8 cellular contexts compared by ENCODE assay signal in the genomic region with DNA sequence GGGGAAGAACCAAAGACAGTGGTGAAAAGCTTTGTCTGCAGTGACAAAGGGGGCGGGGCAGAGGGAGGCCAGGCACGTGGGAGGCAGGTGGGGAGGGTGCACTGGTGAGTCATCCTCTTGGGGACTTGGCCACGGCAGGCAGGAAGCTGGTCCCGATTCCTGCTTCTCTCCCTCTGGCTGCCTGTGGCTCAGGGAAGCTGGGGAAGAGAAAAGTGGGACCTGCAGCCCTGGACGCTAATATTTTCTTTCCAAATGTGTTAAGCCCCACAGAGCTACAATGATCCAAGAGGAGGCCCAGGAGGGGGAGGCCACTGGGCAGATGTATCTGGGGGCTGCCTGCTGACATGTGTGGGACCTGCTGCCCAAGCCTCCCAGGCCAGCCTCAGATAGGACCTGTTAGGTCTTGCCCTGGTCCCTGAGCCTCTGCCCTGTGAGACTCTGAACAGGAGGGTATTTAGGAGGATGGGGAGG.
DNase-seq lines count a peak whose midpoint lies in the region; ATAC-seq, FAIRE-seq and TF ChIP-seq lines count a peak whose summit lies in the region.

No MANE protein-coding gene starts in this region.

- no TSS peak for BruUV-seq in A673 (replicated peaks; lab: Mats Ljungman, UMichigan)

- POLR2A ChIA-PET in A673 (lab: Charles Lee; ENCODE audit: low non-redundant PET) = no interaction called here

- ATAC-seq in GM18868 (IDR thresholded peaks at IDR 0.05; ENCODE audit: unreplicated experiment) (peak; percentile 77), upper lobe of left lung (ENCODE audit: low FRiP score in 2 of 2) (peak in 1 of 2 donors; percentile 62), T-helper 17 cell (no peak)

- no peak for TF ChIP-seq EP300 in upper lobe of left lung (IDR thresholded peaks at IDR 0.05)

- H3K9me3 ChIP-seq in A673 (ENCODE audit: low read depth, low read length, poor library complexity, severe bottlenecking) (no peaks in the 10 kb centered on the region), adrenal gland (replicated peaks in 1 of 3) (no peaks in the 10 kb centered on the region), upper lobe of left lung (no peaks in the 10 kb centered on the region), T-helper 17 cell (ENCODE audit: control insufficient read depth, low read length, poor library complexity, severe bottlenecking) (no peaks in the 10 kb centered on the region)

- no peak overlapping the region for H3K27ac Mint-ChIP-seq in T-helper 17 cell

- no peak overlapping the region for H3K4me3 Mint-ChIP-seq in T-helper 17 cell

- H3K4me1 ChIP-seq in A673 (ENCODE audit: insufficient read depth, low read length, poor library complexity, severe bottlenecking) (no peaks in the 10 kb centered on the region), adrenal gland (replicated peaks in 1 of 2) (no peaks in the 10 kb centered on the region), upper lobe of left lung (peaks cover 5 to 31% (median 20%) of the 10 kb centered on the region in 4 donors)

- peaks cover 30% of the 10 kb centered on the region for H3K27me3 Mint-ChIP-seq in T-helper 17 cell

- WGBS in adrenal gland, 4 donors = 7 to 19% (median 11%) methylated on average over 4 to 5 of the region's 5 CpGs
- WGBS in upper lobe of left lung, 2 donors = 16 to 19% methylated on average over 5 of the region's 5 CpGs

- CTCF ChIA-PET in A673 (lab: Charles Lee) = no interaction called here

- TF ChIP-seq CTCF in A673 (conservative IDR thresholded peaks at IDR 0.05; ENCODE audit: low read depth, low read length) (no peak), adrenal gland (IDR thresholded peaks at IDR 0.05) (no peak), upper lobe of left lung (IDR thresholded peaks at IDR 0.05) (no peak)

- H3K4me3 ChIP-seq in A673 (ENCODE audit: low read depth, low read length, poor library complexity, severe bottlenecking) (no peak overlapping the region), adrenal gland (no peak overlapping the region), upper lobe of left lung (no peak overlapping the region)

- H3K27me3 ChIP-seq in A673 (replicated peaks; ENCODE audit: insufficient read depth, low read depth, low read length, poor library complexity) (no peaks in the 10 kb centered on the region), adrenal gland (no peaks in the 10 kb centered on the region), upper lobe of left lung (no peaks in the 10 kb centered on the region)

- peak; percentile 81 for FAIRE-seq in islet of Langerhans (lab: Jason Lieb, UNC)

- H3K27ac ChIP-seq in A673 (ENCODE audit: low read depth, low read length, poor library complexity, severe bottlenecking) (no peak overlapping the region), adrenal gland (no peak overlapping the region), upper lobe of left lung (peak overlapping the region in 2 of 4 donors; percentile 52 to 71)

- intact Hi-C loops in A673 (cut with micrococcal nuclease; ENCODE audit: unreplicated experiment) (no loop called here), adrenal gland (cut with DNase I) (no loop called here)

- no peaks in the 10 kb centered on the region for H3K4me1 Mint-ChIP-seq in T-helper 17 cell

- DNase-seq in A673 (ENCODE audit: low spot score) (peak; percentile 64), NCI-H2029 treated with DMSO at 0.1 percent for 48 hours (lab: John Stamatoyannopoulos, UW) (peak; percentile 41), adrenal gland (peak; percentile 79 to 92 (median 83)), upper lobe of left lung (peak; percentile 74 to 91), T-helper 17 cell (no peak), superior temporal gyrus (ENCODE audit: extremely low spot score) (no peak)

- H3K36me3 ChIP-seq in A673 (ENCODE audit: insufficient read depth, low read length, poor library complexity, severe bottlenecking) (no peaks in the 10 kb centered on the region), adrenal gland (replicated peaks in 1 of 2) (no peaks in the 10 kb centered on the region), upper lobe of left lung (no peaks in the 10 kb centered on the region)

- no peaks in the 10 kb centered on the region for H3K36me3 Mint-ChIP-seq in T-helper 17 cell (ENCODE audit: low read depth)

- TF ChIP-seq POLR2A in adrenal gland (IDR thresholded peaks at IDR 0.05) (no peak), upper lobe of left lung (IDR thresholded peaks at IDR 0.05) (no peak)

Comparison
In these comparisons a context has a peak if more than half of its experiments do, and no peak if none do; other contexts are left out.
1. DNase-seq: peak in A673 (single experiment), NCI-H2029 treated with DMSO at 0.1 percent for 48 hours (single experiment), adrenal gland (7 of 7) and upper lobe of left lung (2 of 2); none in T-helper 17 cell (0 of 3) and superior temporal gyrus (single experiment).